ENCODE assay signal across 1 cellular context in genomic region chr11:116691779-116692178, GRCh38.
TF ChIP-seq lines count a peak whose summit lies in the region.

No MANE protein-coding gene starts in this region.

TF ChIP-seq in WTC11, 78 proteins besides CTCF, POLR2A, EP300 and RAD21 (continued from another document):
- TF ChIP-seq CDX4 (CRISPR knock-in tag; IDR thresholded peaks at IDR 0.05; ENCODE audit: borderline replicate concordance) (no peak), HMGXB4 (CRISPR knock-in tag; IDR thresholded peaks at IDR 0.05) (no peak), ZNF396 (CRISPR knock-in tag; IDR thresholded peaks at IDR 0.05; ENCODE audit: borderline replicate concordance) (no peak), ZNF423 (CRISPR knock-in tag; IDR thresholded peaks at IDR 0.05) (no peak), ZNF671 (CRISPR knock-in tag; IDR thresholded peaks at IDR 0.05) (no peak), TP53 (CRISPR knock-in tag; IDR thresholded peaks at IDR 0.05) (no peak), ZSCAN18 (CRISPR knock-in tag; IDR thresholded peaks at IDR 0.05) (no peak)
